ENCODE assay signal across 19 cellular contexts in genomic region chr3:36196058-36196457, GRCh38.
A peak's percentile ranks its signal among the peaks of the same experiment; 100 is the strongest.
DNase-seq lines count a peak whose midpoint lies in the region; TF ChIP-seq lines count a peak whose summit lies in the region.
"Had no signal": no experiment of that assay in that cellular context is flagged by ENCODE, and none has a peak within 500 bp of the region (broad histone marks: within the 10 kb centered on the region; RNA-seq: fewer than 3 reads in every experiment).

No MANE protein-coding gene starts in this region.

- POLR2A ChIA-PET in CD8-positive, alpha-beta memory T cell (lab: Charles Lee), result no interaction called here
- POLR2A ChIA-PET in CD4-positive, alpha-beta memory T cell (lab: Charles Lee; ENCODE audit: partially characterized antibody), result no interaction called here

- H3K27ac Mint-ChIP-seq in CD8-positive, alpha-beta memory T cell, result no peak overlapping the region
- H3K27ac Mint-ChIP-seq in CD4-positive, alpha-beta memory T cell, result no peak overlapping the region
- H3K27ac Mint-ChIP-seq: CD4-positive, CD25-positive, alpha-beta regulatory T cell had no signal

- H3K4me3 ChIP-seq in CD8-positive, alpha-beta memory T cell (ENCODE audit: low read length), result no peak overlapping the region
- H3K4me3 ChIP-seq in CD4-positive, alpha-beta memory T cell (ENCODE audit: low read length in 2 of 2), result no peak overlapping the region
- no peak overlapping the region for H3K4me3 ChIP-seq in left ventricle myocardium inferior
- H3K4me3 ChIP-seq: MG63, SJCRH30 had no signal

- H3K27me3 ChIP-seq in CD8-positive, alpha-beta memory T cell (ENCODE audit: insufficient read depth, low read length, poor library complexity, severe bottlenecking), result no peaks in the 10 kb centered on the region
- no peaks in the 10 kb centered on the region for H3K27me3 ChIP-seq in CD4-positive, alpha-beta memory T cell (ENCODE audit: insufficient read depth, low read length)
- H3K27me3 ChIP-seq in left ventricle myocardium inferior (ENCODE audit: low read depth), result no peaks in the 10 kb centered on the region
- H3K27me3 ChIP-seq: MG63, SJCRH30 had no signal

- no peaks in the 10 kb centered on the region for H3K4me1 ChIP-seq in CD8-positive, alpha-beta memory T cell (ENCODE audit: insufficient read depth, low read length)
- H3K4me1 ChIP-seq in CD4-positive, alpha-beta memory T cell (ENCODE audit: insufficient read depth, low read length), result no peaks in the 10 kb centered on the region
- H3K4me1 ChIP-seq in left ventricle myocardium inferior, result peaks cover 7% of the 10 kb centered on the region
- H3K4me1 ChIP-seq: SJCRH30 had no signal

- no peaks in the 10 kb centered on the region for H3K27me3 Mint-ChIP-seq in CD8-positive, alpha-beta memory T cell
- peaks cover 0 to 2% of the 10 kb centered on the region in 2 donors for H3K27me3 Mint-ChIP-seq in CD4-positive, alpha-beta memory T cell
- H3K27me3 Mint-ChIP-seq: CD4-positive, CD25-positive, alpha-beta regulatory T cell had no signal

- H3K27ac ChIP-seq in CD8-positive, alpha-beta memory T cell (ENCODE audit: low read depth, low read length), result no peak overlapping the region
- no peak overlapping the region for H3K27ac ChIP-seq in CD4-positive, alpha-beta memory T cell (ENCODE audit: low read depth, low read length)
- no peak overlapping the region for H3K27ac ChIP-seq in left ventricle myocardium inferior (replicated peaks)
- H3K27ac ChIP-seq: SJCRH30 had no signal

- CTCF ChIA-PET in CD8-positive, alpha-beta memory T cell (lab: Charles Lee), result no interaction called here
- CTCF ChIA-PET in CD4-positive, alpha-beta memory T cell (lab: Charles Lee; ENCODE audit: partially characterized antibody), result no interaction called here

- H3K9me3 ChIP-seq in CD8-positive, alpha-beta memory T cell (ENCODE audit: low read length), result no peaks in the 10 kb centered on the region
- no peaks in the 10 kb centered on the region for H3K9me3 ChIP-seq in CD4-positive, alpha-beta memory T cell (ENCODE audit: control insufficient read depth in 1 of 2, low read length in 2 of 2)
- H3K9me3 ChIP-seq in left ventricle myocardium inferior (replicated peaks), result peaks cover 4% of the 10 kb centered on the region
- H3K9me3 ChIP-seq: MG63, SJCRH30 had no signal

- no peaks in the 10 kb centered on the region for H3K36me3 ChIP-seq in CD8-positive, alpha-beta memory T cell (ENCODE audit: insufficient read depth, low read length)
- H3K36me3 ChIP-seq in CD4-positive, alpha-beta memory T cell (ENCODE audit: insufficient read depth, low read length), result no peaks in the 10 kb centered on the region
- no peaks in the 10 kb centered on the region for H3K36me3 ChIP-seq in left ventricle myocardium inferior
- H3K36me3 ChIP-seq: MG63, SJCRH30 had no signal

- no peaks in the 10 kb centered on the region for H3K36me3 Mint-ChIP-seq in CD8-positive, alpha-beta memory T cell
- H3K36me3 Mint-ChIP-seq in CD4-positive, alpha-beta memory T cell, result no peaks in the 10 kb centered on the region
- H3K36me3 Mint-ChIP-seq: CD4-positive, CD25-positive, alpha-beta regulatory T cell had no signal

- peaks cover 0 to 12% (median 2%) of the 10 kb centered on the region in 5 donors for H3K9me3 Mint-ChIP-seq in CD8-positive, alpha-beta memory T cell
- H3K9me3 Mint-ChIP-seq in CD4-positive, alpha-beta memory T cell, result peaks cover 0 to 5% (median 0%) of the 10 kb centered on the region in 8 donors

- peak; percentile 39 for DNase-seq in ELR (ENCODE audit: low read depth)
- DNase-seq in M059J (ENCODE audit: low read depth), result peak; percentile 60
- peak; percentile 3 for DNase-seq in dermis blood vessel endothelial cell
- DNase-seq in kidney glomerular epithelial cell (lab: John Stamatoyannopoulos, UW), result peak; percentile 18
- no peak for DNase-seq in NCI-H1436 (lab: John Stamatoyannopoulos, UW)
- DNase-seq in CD8-positive, alpha-beta memory T cell, result no peak
- DNase-seq in CD4-positive, alpha-beta memory T cell, result no peak
- no peak for DNase-seq in left ventricle myocardium inferior
- DNase-seq: CD4-positive, CD25-positive, alpha-beta regulatory T cell; GDM1; Kasumi-1; MG63; NCI-H1417 treated with DMSO at 0.1 percent for 48 hours; NCI-H1930; NCI-H2227 treated with DMSO at 0.1 percent for 48 hours; NCI-H524; NCI-H774; NK-92 treated with Interleukin-12 subunit alpha and Interleukin-12 subunit beta, amount 100 ng/mL, for 24 hours; SJCRH30 had no signal

- no peaks in the 10 kb centered on the region for H3K4me1 Mint-ChIP-seq in CD8-positive, alpha-beta memory T cell
- H3K4me1 Mint-ChIP-seq in CD4-positive, alpha-beta memory T cell, result no peaks in the 10 kb centered on the region
- H3K4me1 Mint-ChIP-seq: CD4-positive, CD25-positive, alpha-beta regulatory T cell had no signal

- no peak overlapping the region for H3K4me3 Mint-ChIP-seq in CD8-positive, alpha-beta memory T cell
- H3K4me3 Mint-ChIP-seq in CD4-positive, alpha-beta memory T cell, result no peak overlapping the region
- H3K4me3 Mint-ChIP-seq: CD4-positive, CD25-positive, alpha-beta regulatory T cell had no signal

- intact Hi-C loops in CD4-positive, alpha-beta memory T cell (cut with micrococcal nuclease), result no loop called here
- intact Hi-C loops in left ventricle myocardium inferior (cut with micrococcal nuclease), result no loop called here

- no peak for TF ChIP-seq CTCF in left ventricle myocardium inferior (IDR thresholded peaks at IDR 0.05; ENCODE audit: borderline replicate concordance)

Comparison
In these comparisons a context has a peak if more than half of its experiments do, and no peak if none do; other contexts are left out.
1. DNase-seq: peak in ELR (single experiment), M059J (single experiment), dermis blood vessel endothelial cell (single experiment) and kidney glomerular epithelial cell (single experiment); none in NCI-H1436 (single experiment), CD8-positive, alpha-beta memory T cell (0 of 5), CD4-positive, alpha-beta memory T cell (0 of 5) and left ventricle myocardium inferior (single experiment).